17 cellular contexts compared by ENCODE assay signal in the genomic region with DNA sequence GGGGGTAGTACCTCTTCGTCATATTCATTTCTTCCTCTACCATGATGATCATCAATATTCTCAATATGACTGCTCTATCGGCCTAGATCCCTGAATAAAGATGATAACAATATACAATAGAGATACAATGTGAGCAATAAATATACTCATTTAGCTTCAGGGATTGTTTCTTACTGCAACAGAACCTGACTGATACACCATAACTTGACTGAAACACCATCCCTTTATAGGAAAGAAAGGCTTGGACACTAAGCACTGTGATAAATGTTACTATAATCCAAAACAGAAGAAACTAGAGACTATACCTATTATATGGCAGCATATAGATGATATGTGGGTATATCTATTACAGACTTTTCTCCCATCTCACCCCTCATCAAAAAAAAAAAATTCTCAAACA. TPM values are rescaled to one million over a fixed set of nuclear protein-coding genes. Genes with fewer than 3 reads are reported as not detected.
A peak's percentile ranks its signal among the peaks of the same experiment; 100 is the strongest.
DNase-seq lines count a peak whose midpoint lies in the region; ATAC-seq and TF ChIP-seq lines count a peak whose summit lies in the region.
"Had no signal": no experiment of that assay in that cellular context is flagged by ENCODE, and none has a peak within 500 bp of the region (broad histone marks: within the 10 kb centered on the region; RNA-seq: fewer than 3 reads in every experiment).

No MANE protein-coding gene starts in this region.

- no peaks in the 10 kb centered on the region for H3K27me3 ChIP-seq in right atrium auricular region
- no peaks in the 10 kb centered on the region for H3K27me3 ChIP-seq in gastroesophageal sphincter
- H3K27me3 ChIP-seq in gastrocnemius medialis, result no peaks in the 10 kb centered on the region
- H3K27me3 ChIP-seq in vagina, result no peaks in the 10 kb centered on the region

- peaks cover 0 to 20% of the 10 kb centered on the region in 2 donors for H3K4me1 ChIP-seq in right atrium auricular region
- H3K4me1 ChIP-seq in gastroesophageal sphincter, result peaks cover 0 to 36% (median 3%) of the 10 kb centered on the region in 3 donors
- peaks cover 9 to 16% of the 10 kb centered on the region in 2 donors for H3K4me1 ChIP-seq in gastrocnemius medialis
- peaks cover 7% of the 10 kb centered on the region for H3K4me1 ChIP-seq in vagina
- H3K4me1 ChIP-seq: A549 had no signal

- H3K27ac ChIP-seq in right atrium auricular region, result peak overlapping the region; percentile 87 to 88
- H3K27ac ChIP-seq in gastroesophageal sphincter, result peak overlapping the region in 3 of 4 donors; percentile 91 to 93 (median 93)
- H3K27ac ChIP-seq in gastrocnemius medialis, result peak overlapping the region; percentile 77 to 84 (median 83)
- peak overlapping the region; percentile 87 for H3K27ac ChIP-seq in vagina
- H3K27ac ChIP-seq: A549 had no signal

- WGBS in gastroesophageal sphincter (ENCODE audit: low coverage in 1 of 2), 2 donors, result 89 to 94% methylated on average over 2 of the region's 2 CpGs

- no peak for TF ChIP-seq POLR2A in gastroesophageal sphincter (IDR thresholded peaks at IDR 0.05)
- no peak for TF ChIP-seq POLR2A in gastrocnemius medialis (IDR thresholded peaks at IDR 0.05)
- no peak for TF ChIP-seq POLR2A in vagina (IDR thresholded peaks at IDR 0.05)

- no peak overlapping the region for H3K4me3 ChIP-seq in right atrium auricular region
- no peak overlapping the region for H3K4me3 ChIP-seq in gastroesophageal sphincter
- H3K4me3 ChIP-seq in gastrocnemius medialis, result no peak overlapping the region
- no peak overlapping the region for H3K4me3 ChIP-seq in vagina
- H3K4me3 ChIP-seq: A549 had no signal

- in situ Hi-C loops in gastrocnemius medialis (cut with MboI; ENCODE audit: low sequenced_read_pairs in 4 of 4), result no loop called here

- H3K36me3 ChIP-seq in right atrium auricular region (no peaks in the 10 kb centered on the region), gastroesophageal sphincter (no peaks in the 10 kb centered on the region), gastrocnemius medialis (no peaks in the 10 kb centered on the region), vagina (no peaks in the 10 kb centered on the region)

- DNase-seq in right atrium auricular region (ENCODE audit: low spot score) (no peak), Right ventricle myocardium inferior (ENCODE audit: missing footprints) (no peak), gastrocnemius medialis (no peak), vagina (ENCODE audit: extremely low spot score in 2 of 2) (no peak), HCEC 1CT (no peak), NOMO-1 (lab: John Stamatoyannopoulos, UW; ENCODE audit: unreplicated experiment in 2 of 2) (no peak)
- DNase-seq in activated naive CD4-positive, alpha-beta T cell treated with anti-CD3 and anti-CD28 coated beads, Interleukin-2, amount 50 U/mL, for 16 hours, result no peak
- DNase-seq: COR-L47, H7, NCI-H1436 treated with DMSO at 0.1 percent for 48 hours, NCI-H2081, NCI-H524, RPMI8226 had no signal

- no peak for TF ChIP-seq EP300 in gastroesophageal sphincter (IDR thresholded peaks at IDR 0.05)

- no peaks in the 10 kb centered on the region for H3K9me3 ChIP-seq in right atrium auricular region
- no peaks in the 10 kb centered on the region for H3K9me3 ChIP-seq in gastroesophageal sphincter
- no peaks in the 10 kb centered on the region for H3K9me3 ChIP-seq in gastrocnemius medialis
- no peaks in the 10 kb centered on the region for H3K9me3 ChIP-seq in vagina
- H3K9me3 ChIP-seq: A549 had no signal

- ATAC-seq in Right ventricle myocardium inferior (no peak), gastroesophageal sphincter (no peak), gastrocnemius medialis (no peak)
- ATAC-seq: A549 had no signal

- TF ChIP-seq CTCF in right atrium auricular region (IDR thresholded peaks at IDR 0.05), result no peak
- TF ChIP-seq CTCF in gastroesophageal sphincter (IDR thresholded peaks at IDR 0.05), result no peak
- TF ChIP-seq CTCF in gastrocnemius medialis (IDR thresholded peaks at IDR 0.05 in 4 of 5, conservative IDR thresholded peaks at IDR 0.05 in 1 of 5), result no peak
- TF ChIP-seq CTCF in vagina (IDR thresholded peaks at IDR 0.05), result no peak

- intact Hi-C loops in Right ventricle myocardium inferior (cut with DNase I), result no loop called here
- intact Hi-C loops in gastrocnemius medialis (cut with DNase I; ENCODE audit: low total_unique reads), result no loop called here
- intact Hi-C loops in vagina (cut with DNase I), result no loop called here

RNA-seq across cellular contexts. Expression of a gene that starts 1.2 kb away (rescaled TPM):
- 10 to 100 TPM in 1 of 2 donors, 1 to 10 TPM in 1; 5.9 to 11.2 TPM for total RNA-seq in right atrium auricular region
- 18.3 TPM for total RNA-seq in Right ventricle myocardium inferior
- 10 to 100 TPM; 12.5 to 12.9 (median 12.7) TPM for total RNA-seq in gastroesophageal sphincter
- total RNA-seq in gastrocnemius medialis, result 1 to 10 TPM; 2.8 to 4.9 (median 3.8) TPM
- total RNA-seq in vagina, result 10.8 TPM
- total RNA-seq: H7, HT-29, OCI-LY7 had no signal
